ENCODE assay signal across 11 cellular contexts in the genomic region with DNA sequence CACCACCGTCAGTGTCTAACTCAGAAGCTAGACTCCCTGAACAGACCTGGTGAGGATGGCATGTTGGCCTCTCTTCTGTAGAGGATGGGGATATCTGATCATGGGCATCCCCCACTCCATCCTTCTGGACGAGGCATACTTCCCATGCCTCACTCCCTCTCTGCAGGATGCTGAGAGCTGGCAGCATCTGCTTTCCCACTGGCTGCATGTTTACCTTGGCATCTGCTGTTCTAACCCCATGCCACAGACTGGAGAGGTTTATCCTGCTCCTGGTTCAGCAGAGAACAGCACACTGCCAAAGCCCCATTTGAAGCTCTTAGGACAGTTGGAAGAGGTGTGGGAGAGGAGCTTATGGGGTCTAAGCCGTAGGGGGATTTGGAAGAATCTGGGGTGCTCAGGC. TPM values are rescaled to one million over a fixed set of nuclear protein-coding genes. Genes with fewer than 3 reads are reported as not detected.
A peak's percentile ranks its signal among the peaks of the same experiment; 100 is the strongest.
DNase-seq lines count a peak whose midpoint lies in the region; ATAC-seq, FAIRE-seq and TF ChIP-seq lines count a peak whose summit lies in the region.
"Had no signal": no experiment of that assay in that cellular context is flagged by ENCODE, and none has a peak within 500 bp of the region (broad histone marks: within the 10 kb centered on the region; RNA-seq: fewer than 3 reads in every experiment).

No MANE protein-coding gene starts in this region.

- no peaks in the 10 kb centered on the region for H3K27me3 ChIP-seq in pancreas

- H3K4me3 Mint-ChIP-seq in chondrocyte (ENCODE audit: unreplicated experiment) = no peak overlapping the region
- no peak overlapping the region for H3K4me3 Mint-ChIP-seq in stimulated activated effector memory CD8-positive, alpha-beta T cell treated with anti-CD3 and anti-CD28 coated beads, Interleukin-12 subunit alpha, Interleukin-12 subunit beta, amount 100 ng/mL, for 72 hours
- H3K4me3 Mint-ChIP-seq in stimulated activated memory B cell treated with anti-CD40 and anti-IgM and Interleukin-4, amounts not matched to agents 10 μg/mL and 1 μg/mL and 100 μg/mL, for 72 hours = no peak overlapping the region
- H3K4me3 Mint-ChIP-seq: activated B cell treated with CpG ODN at 0.5 μM for 24 hours had no signal

- peaks cover 8% of the 10 kb centered on the region for H3K36me3 Mint-ChIP-seq in chondrocyte (ENCODE audit: low read depth)
- no peaks in the 10 kb centered on the region for H3K36me3 Mint-ChIP-seq in stimulated activated effector memory CD8-positive, alpha-beta T cell treated with anti-CD3 and anti-CD28 coated beads, Interleukin-12 subunit alpha, Interleukin-12 subunit beta, amount 100 ng/mL, for 72 hours
- H3K36me3 Mint-ChIP-seq in stimulated activated memory B cell treated with anti-CD40 and anti-IgM and Interleukin-4, amounts not matched to agents 10 μg/mL and 1 μg/mL and 100 μg/mL, for 72 hours = peaks cover 10% of the 10 kb centered on the region

- no peak for ATAC-seq in pancreas
- no peak for ATAC-seq in stimulated activated effector memory CD8-positive, alpha-beta T cell treated with anti-CD3 and anti-CD28 coated beads, Interleukin-12 subunit alpha, Interleukin-12 subunit beta, amount 100 ng/mL, for 72 hours
- ATAC-seq in stimulated activated memory B cell treated with anti-CD40 and anti-IgM and Interleukin-4, amounts not matched to agents 10 μg/mL and 1 μg/mL and 100 μg/mL, for 72 hours = no peak

- H3K27ac Mint-ChIP-seq in chondrocyte (ENCODE audit: unreplicated experiment) = peak overlapping the region; percentile 96
- no peak overlapping the region for H3K27ac Mint-ChIP-seq in stimulated activated effector memory CD8-positive, alpha-beta T cell treated with anti-CD3 and anti-CD28 coated beads, Interleukin-12 subunit alpha, Interleukin-12 subunit beta, amount 100 ng/mL, for 72 hours
- H3K27ac Mint-ChIP-seq in stimulated activated memory B cell treated with anti-CD40 and anti-IgM and Interleukin-4, amounts not matched to agents 10 μg/mL and 1 μg/mL and 100 μg/mL, for 72 hours = no peak overlapping the region
- H3K27ac Mint-ChIP-seq: activated B cell treated with CpG ODN at 0.5 μM for 24 hours had no signal

- H3K9me3 Mint-ChIP-seq in chondrocyte (ENCODE audit: low read depth) = peaks cover 6% of the 10 kb centered on the region
- H3K9me3 Mint-ChIP-seq in stimulated activated effector memory CD8-positive, alpha-beta T cell treated with anti-CD3 and anti-CD28 coated beads, Interleukin-12 subunit alpha, Interleukin-12 subunit beta, amount 100 ng/mL, for 72 hours = no peaks in the 10 kb centered on the region
- H3K9me3 Mint-ChIP-seq in stimulated activated memory B cell treated with anti-CD40 and anti-IgM and Interleukin-4, amounts not matched to agents 10 μg/mL and 1 μg/mL and 100 μg/mL, for 72 hours = no peaks in the 10 kb centered on the region
- H3K9me3 Mint-ChIP-seq: activated B cell treated with CpG ODN at 0.5 μM for 24 hours had no signal

- peak overlapping the region in 2 of 4 donors; percentile 63 to 68 for H3K27ac ChIP-seq in pancreas

- peaks cover 97% of the 10 kb centered on the region for H3K4me1 Mint-ChIP-seq in chondrocyte (ENCODE audit: low read depth)
- H3K4me1 Mint-ChIP-seq in stimulated activated effector memory CD8-positive, alpha-beta T cell treated with anti-CD3 and anti-CD28 coated beads, Interleukin-12 subunit alpha, Interleukin-12 subunit beta, amount 100 ng/mL, for 72 hours = peaks cover 45% of the 10 kb centered on the region
- H3K4me1 Mint-ChIP-seq in stimulated activated memory B cell treated with anti-CD40 and anti-IgM and Interleukin-4, amounts not matched to agents 10 μg/mL and 1 μg/mL and 100 μg/mL, for 72 hours = peaks cover 72% of the 10 kb centered on the region

- no peaks in the 10 kb centered on the region for H3K36me3 ChIP-seq in pancreas

- no peaks in the 10 kb centered on the region for H3K27me3 Mint-ChIP-seq in chondrocyte (ENCODE audit: low read depth)
- no peaks in the 10 kb centered on the region for H3K27me3 Mint-ChIP-seq in stimulated activated memory B cell treated with anti-CD40 and anti-IgM and Interleukin-4, amounts not matched to agents 10 μg/mL and 1 μg/mL and 100 μg/mL, for 72 hours
- H3K27me3 Mint-ChIP-seq: activated B cell treated with CpG ODN at 0.5 μM for 24 hours had no signal

- H3K4me3 ChIP-seq in pancreas = no peak overlapping the region

- H3K9me3 ChIP-seq in pancreas = no peaks in the 10 kb centered on the region
- H3K9me3 ChIP-seq: Caco-2 had no signal

- TF ChIP-seq CTCF in chondrocyte (IDR thresholded peaks at IDR 0.05) (no peak), pancreas (IDR thresholded peaks at IDR 0.05) (no peak)

- intact Hi-C loops in pancreas (cut with DNase I) = loop anchor here in 1 of 3 donors (10.0 kb wide), 1 partner anchor 57 kb away; no protein-coding TSS in a partner anchor

- no peak for FAIRE-seq in pancreas (lab: Jason Lieb, UNC)

- 54 to 66% methylated on average over 3 of the region's 3 CpGs for WGBS in pancreas, 2 donors

- peaks cover 25 to 58% (median 39%) of the 10 kb centered on the region in 3 donors for H3K4me1 ChIP-seq in pancreas

- DNase-seq in COR-L47 (lab: John Stamatoyannopoulos, UW) (peak; percentile 42), NCI-H1694 treated with DMSO at 0.1 percent for 48 hours (lab: John Stamatoyannopoulos, UW) (peak; percentile 94), chondrocyte (ENCODE audit: low spot score) (no peak), myocyte (ENCODE audit: low read depth) (peak; percentile 51), pancreas (no peak)
- no peak for DNase-seq in stimulated activated effector memory CD8-positive, alpha-beta T cell treated with anti-CD3 and anti-CD28 coated beads, Interleukin-12 subunit alpha, Interleukin-12 subunit beta, amount 100 ng/mL, for 72 hours (ENCODE audit: low spot score in 2 of 2)
- no peak for DNase-seq in stimulated activated CD4-positive, alpha-beta T cell treated with anti-CD3 and anti-CD28 coated beads, Interleukin-15, amount 100 ng/mL, for 24 hours
- DNase-seq: activated B cell treated with CpG ODN at 0.5 μM for 24 hours, amniotic stem cell, Caco-2 had no signal

RNA-seq across cellular contexts. Expression of a gene that starts 46.0 kb away (rescaled TPM):
- total RNA-seq in chondrocyte (41.9 to 52.2 TPM (median 52.1 TPM) in 3 replicates), myocyte (12.3 and 16.2 TPM in 2 replicates), pancreas (10 to 100 TPM in 5 of 6 donors, 1 to 10 TPM in 1; 9.1 to 28.7 (median 13.6) TPM)
- polyA plus RNA-seq in myocyte (2012) = 11.3 TPM
- polyA plus RNA-seq in pancreas = 1 to 10 TPM; 6.7 to 8.7 TPM

Comparison
In these comparisons a context has a peak if more than half of its experiments do, and no peak if none do; other contexts are left out.
1. DNase-seq: peak in COR-L47 (single experiment), NCI-H1694 treated with DMSO at 0.1 percent for 48 hours (single experiment) and myocyte (single experiment); none in chondrocyte (single experiment), pancreas (0 of 6), stimulated activated effector memory CD8-positive, alpha-beta T cell treated with anti-CD3 and anti-CD28 coated beads, Interleukin-12 subunit alpha, Interleukin-12 subunit beta, amount 100 ng/mL, for 72 hours (0 of 2) and stimulated activated CD4-positive, alpha-beta T cell treated with anti-CD3 and anti-CD28 coated beads, Interleukin-15, amount 100 ng/mL, for 24 hours (single experiment).